Comparison of ENCODE assay signal across 14 cellular contexts in genomic region chr2:55093381-55093780, GRCh38. TPM values are rescaled to one million over a fixed set of nuclear protein-coding genes. Genes with fewer than 3 reads are reported as not detected.
DNase-seq lines count a peak whose midpoint lies in the region; ATAC-seq and TF ChIP-seq lines count a peak whose summit lies in the region.
"Had no signal": no experiment of that assay in that cellular context is flagged by ENCODE, and none has a peak within 500 bp of the region (broad histone marks: within the 10 kb centered on the region; RNA-seq: fewer than 3 reads in every experiment).

No MANE protein-coding gene starts in this region.

- ATAC-seq in GM18517 (IDR thresholded peaks at IDR 0.05; ENCODE audit: unreplicated experiment) (no peak), HG03025 (IDR thresholded peaks at IDR 0.05; ENCODE audit: low FRiP score, unreplicated experiment) (no peak)
- ATAC-seq: HepG2 had no signal

- DNase-seq in AG04450 (ENCODE audit: low read depth, low spot score) = no peak
- DNase-seq in M059J (ENCODE audit: low read depth) = peak; percentile 84
- DNase-seq in SKM-1 treated with dmso at 0.1 percent for 144 hours (lab: John Stamatoyannopoulos, UW; ENCODE audit: unreplicated experiment) = peak; percentile 48
- DNase-seq in fibroblast of villous mesenchyme (ENCODE audit: low read depth) = peak; percentile 73
- DNase-seq in LoVo (ENCODE audit: low spot score) = no peak
- DNase-seq in inferior parietal cortex (ENCODE audit: extremely low spot score) = no peak
- DNase-seq: activated CD4-positive, alpha-beta T cell treated with anti-CD3 and anti-CD28 coated beads for 48 hours; DMS79 treated with DMSO at 0.1 percent for 48 hours; midbrain; NCI-H1436 treated with DMSO at 0.1 percent for 48 hours had no signal

- no peaks in the 10 kb centered on the region for H3K27me3 ChIP-seq in AG04450 (ENCODE audit: control insufficient read depth, insufficient read depth, low read length)
- H3K27me3 ChIP-seq: cardiac muscle cell had no signal

- no peak overlapping the region for H3K4me3 ChIP-seq in AG04450 (ENCODE audit: low read depth, low read length)
- H3K4me3 ChIP-seq in fibroblast of villous mesenchyme (ENCODE audit: low read depth, low read length) = no peak overlapping the region
- H3K4me3 ChIP-seq: cardiac muscle cell had no signal

- no peaks in the 10 kb centered on the region for H3K9me3 ChIP-seq in AG04450 (ENCODE audit: control insufficient read depth, insufficient read depth, low read length)

- POLR2A ChIA-PET in AG04450 (lab: Yijun Ruan, JAX) = interaction anchor here (1.1 to 1.4 kb wide), 2 partner anchors 27 to 42 kb away, joined by 3 read pairs; no protein-coding TSS in a partner anchor

- peak overlapping the region; percentile 59 for H3K27ac ChIP-seq in AG04450 (ENCODE audit: low read depth, low read length)
- H3K27ac ChIP-seq: cardiac muscle cell had no signal

- TF ChIP-seq CTCF in AG04450 (IDR thresholded peaks at IDR 0.05; ENCODE audit: low read depth, low read length) (no peak), fibroblast of villous mesenchyme (IDR thresholded peaks at IDR 0.05; ENCODE audit: insufficient read depth, low read depth, low read length) (no peak)

- CTCF ChIA-PET in AG04450 (lab: Charles Lee) = no interaction called here

RNA-seq across cellular contexts. Expression of gene RTN4, which starts 43.1 kb away (rescaled TPM):
- polyA plus RNA-seq in AG04450 (2011; rRNA removed) = 652 and 668 TPM in 2 replicates
- 292 and 462 TPM in 2 replicates for polyA minus RNA-seq in AG04450 (2011; rRNA and poly(A)+ RNA removed)
- total RNA-seq in M059J (2014; rRNA removed; shearing (Covaris generic)) = 198 and 249 TPM in 2 replicates
- 262 and 280 TPM in 2 replicates for total RNA-seq in fibroblast of villous mesenchyme

Comparison
In these comparisons a context has a peak if more than half of its experiments do, and no peak if none do; other contexts are left out.
1. DNase-seq: peak in M059J (single experiment), SKM-1 treated with dmso at 0.1 percent for 144 hours (single experiment) and fibroblast of villous mesenchyme (single experiment); none in AG04450 (single experiment), LoVo (single experiment) and inferior parietal cortex (single experiment).